In the genomic region with DNA sequence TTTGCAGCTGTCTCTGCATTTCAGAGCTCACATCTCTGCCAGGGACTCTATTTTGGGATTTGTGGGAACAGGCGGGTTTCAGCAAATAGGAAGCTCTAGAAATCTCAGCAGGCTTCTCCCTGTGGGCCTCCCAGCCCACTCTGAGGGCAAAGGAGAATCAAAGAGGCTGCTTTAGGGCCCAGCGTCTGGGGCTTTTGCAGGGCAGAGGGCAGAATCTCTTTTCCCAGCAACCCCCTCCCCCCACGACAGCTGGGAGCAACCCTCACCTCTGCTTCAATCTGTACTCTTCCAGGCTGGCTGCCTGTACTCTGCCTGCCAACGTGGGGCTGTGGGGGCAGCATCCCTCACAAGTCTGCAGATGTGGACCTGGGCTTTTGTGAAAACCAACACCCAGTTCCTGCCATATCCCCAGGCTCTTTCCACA, we compare ENCODE assay signal across 20 cellular contexts.
DNase-seq lines count a peak whose midpoint lies in the region; ATAC-seq and TF ChIP-seq lines count a peak whose summit lies in the region.
"Had no signal": no experiment of that assay in that cellular context is flagged by ENCODE, and none has a peak within 500 bp of the region (broad histone marks: within the 10 kb centered on the region; RNA-seq: fewer than 3 reads in every experiment).

No MANE protein-coding gene starts in this region.

- H3K4me3 Mint-ChIP-seq in nephron, result peak overlapping the region in 2 of 3 experiments; percentile 11 to 40
- no peak overlapping the region for H3K4me3 Mint-ChIP-seq in activated CD4-positive, alpha-beta memory T cell treated with anti-CD3 and anti-CD28 coated beads for 36 hours
- H3K4me3 Mint-ChIP-seq: activated CD4-positive, alpha-beta T cell treated with anti-CD3 and anti-CD28 coated beads for 36 hours; activated naive CD8-positive, alpha-beta T cell had no signal

- TF ChIP-seq EP300 in SK-N-SH (IDR thresholded peaks at IDR 0.05; ENCODE audit: borderline replicate concordance in 1 of 2, low read depth in 1 of 2, low read length in 1 of 2) (no peak), upper lobe of left lung (IDR thresholded peaks at IDR 0.05) (no peak), gastroesophageal sphincter (IDR thresholded peaks at IDR 0.05) (no peak)

- peaks cover 3% of the 10 kb centered on the region for H3K9me3 Mint-ChIP-seq in nephron
- H3K9me3 Mint-ChIP-seq in activated CD4-positive, alpha-beta memory T cell treated with anti-CD3 and anti-CD28 coated beads for 36 hours, result peaks cover 3% of the 10 kb centered on the region

- H3K79me2 ChIP-seq in SK-N-SH (ENCODE audit: insufficient read depth), result no peaks in the 10 kb centered on the region

- H3K27me3 ChIP-seq in SK-N-SH (ENCODE audit: insufficient read depth) (no peaks in the 10 kb centered on the region), heart left ventricle (no peaks in the 10 kb centered on the region), upper lobe of left lung (no peaks in the 10 kb centered on the region), gastroesophageal sphincter (no peaks in the 10 kb centered on the region)
- H3K27me3 ChIP-seq: pancreas, transverse colon had no signal

- peak overlapping the region in 1 of 2 experiments; percentile 73; a peak in 2 of 4 replicates for H3K27ac ChIP-seq in SK-N-SH (ENCODE audit: low read depth in 2 of 2, low read length in 1 of 2)
- H3K27ac ChIP-seq in heart left ventricle, result peak overlapping the region in 8 of 12 donors; percentile 13 to 57 (median 33)
- peak overlapping the region in 3 of 4 donors; percentile 8 to 48 (median 40) for H3K27ac ChIP-seq in upper lobe of left lung
- peak overlapping the region in 1 of 4 donors; percentile 24 for H3K27ac ChIP-seq in gastroesophageal sphincter
- H3K27ac ChIP-seq: 22Rv1, C4-2B, HL-60, pancreas, transverse colon had no signal

- intact Hi-C loops in heart left ventricle (cut with DNase I), result no loop called here
- intact Hi-C loops in activated CD4-positive, alpha-beta memory T cell treated with anti-CD3 and anti-CD28 coated beads for 36 hours (cut with micrococcal nuclease), result no loop called here

- no peaks in the 10 kb centered on the region for H3F3A ChIP-seq in SK-N-SH (replicated peaks; ENCODE audit: insufficient read depth)

- no peaks in the 10 kb centered on the region for H3K27me3 Mint-ChIP-seq in nephron (ENCODE audit: low read depth)
- no peaks in the 10 kb centered on the region for H3K27me3 Mint-ChIP-seq in activated CD4-positive, alpha-beta memory T cell treated with anti-CD3 and anti-CD28 coated beads for 36 hours
- H3K27me3 Mint-ChIP-seq: activated CD4-positive, alpha-beta T cell treated with anti-CD3 and anti-CD28 coated beads for 36 hours had no signal

- peaks cover 52% of the 10 kb centered on the region for H3K4me1 Mint-ChIP-seq in nephron
- H3K4me1 Mint-ChIP-seq in activated CD4-positive, alpha-beta memory T cell treated with anti-CD3 and anti-CD28 coated beads for 36 hours (ENCODE audit: low read depth), result no peaks in the 10 kb centered on the region
- H3K4me1 Mint-ChIP-seq: activated CD4-positive, alpha-beta T cell treated with anti-CD3 and anti-CD28 coated beads for 36 hours had no signal

- H3K4me2 ChIP-seq in SK-N-SH, result no peak overlapping the region

- no peak for TF ChIP-seq POLR2A in heart left ventricle (IDR thresholded peaks at IDR 0.05)
- TF ChIP-seq POLR2A in upper lobe of left lung (IDR thresholded peaks at IDR 0.05), result no peak
- TF ChIP-seq POLR2A in gastroesophageal sphincter (IDR thresholded peaks at IDR 0.05), result no peak

- no peak; the same call in 1 of the 2 replicates for TF ChIP-seq RAD21 in SK-N-SH (IDR thresholded peaks at IDR 0.05; ENCODE audit: low read length)

- in situ Hi-C loops in KBM-7 (cut with MboI; ENCODE audit: low pct_unique_long_range_greater_than_20kb, low sequenced_read_pairs), result no loop called here

- H3K36me3 Mint-ChIP-seq in nephron (ENCODE audit: low read depth), result no peaks in the 10 kb centered on the region
- H3K36me3 Mint-ChIP-seq in activated CD4-positive, alpha-beta memory T cell treated with anti-CD3 and anti-CD28 coated beads for 36 hours, result no peaks in the 10 kb centered on the region
- H3K36me3 Mint-ChIP-seq: activated naive CD8-positive, alpha-beta T cell had no signal

- ATAC-seq in SK-N-SH treated with all-trans-retinoic acid at 6 μM for 48 hours (no peak), heart left ventricle (peak; percentile 23 to 73 (median 52)), upper lobe of left lung (ENCODE audit: low FRiP score in 2 of 2) (no peak), gastroesophageal sphincter (no peak)
- ATAC-seq: activated CD4-positive, alpha-beta T cell treated with anti-CD3 and anti-CD28 coated beads for 36 hours; pancreas had no signal

- H3K36me3 ChIP-seq in SK-N-SH (replicated peaks in 1 of 2; ENCODE audit: control insufficient read depth in 1 of 2, insufficient read depth in 2 of 2, low read length in 1 of 2) (no peaks in the 10 kb centered on the region), heart left ventricle (no peaks in the 10 kb centered on the region), upper lobe of left lung (no peaks in the 10 kb centered on the region), gastroesophageal sphincter (no peaks in the 10 kb centered on the region)
- H3K36me3 ChIP-seq: pancreas, transverse colon had no signal

- POLR2A ChIA-PET in SK-N-SH (lab: Yijun Ruan, JAX), result interaction anchor here (1.4 kb wide), 1 partner anchor 530 kb away, joined by 4 read pairs; a partner anchor contains a TSS
- POLR2A ChIA-PET in activated CD4-positive, alpha-beta memory T cell treated with anti-CD3 and anti-CD28 coated beads for 36 hours (lab: Charles Lee), result no interaction called here

- H3K4me1 ChIP-seq in SK-N-SH (ENCODE audit: control insufficient read depth in 1 of 2, insufficient read depth in 2 of 2, low read depth in 1 of 2, low read length in 1 of 2) (peaks cover 0 to 17% of the 10 kb centered on the region in 2 experiments; a peak in 2 of 4 replicates), heart left ventricle (peaks cover 0 to 16% (median 5%) of the 10 kb centered on the region in 12 donors), upper lobe of left lung (no peaks in the 10 kb centered on the region), gastroesophageal sphincter (peaks cover 0 to 12% (median 0%) of the 10 kb centered on the region in 3 donors)
- H3K4me1 ChIP-seq: pancreas, transverse colon had no signal

- DNase-seq in SK-N-SH (peak; percentile 61), heart left ventricle (peak in 4 of 5 donors; percentile 33 to 56 (median 46)), upper lobe of left lung (no peak), KBM-7 (no peak)
- no peak for DNase-seq in activated CD4-positive, alpha-beta memory T cell treated with anti-CD3 and anti-CD28 coated beads for 36 hours
- DNase-seq: activated CD4-positive, alpha-beta T cell treated with anti-CD3 and anti-CD28 coated beads for 36 hours; activated T-cell treated with anti-CD3 and anti-CD28 coated beads, Interleukin-2, amount 50 U/mL, for 1 hour; Karpas-422; NCI-H1436 treated with DMSO at 0.1 percent for 48 hours; NCI-H524; pancreas; T-helper 1 cell; transverse colon had no signal

- H3K9ac ChIP-seq in SK-N-SH, result no peak overlapping the region

- H3K4me3 ChIP-seq in SK-N-SH (ENCODE audit: low read depth in 2 of 2, low read length in 1 of 2), result no peak overlapping the region
- H3K4me3 ChIP-seq in heart left ventricle, result no peak overlapping the region
- no peak overlapping the region for H3K4me3 ChIP-seq in upper lobe of left lung
- no peak overlapping the region for H3K4me3 ChIP-seq in gastroesophageal sphincter
- H3K4me3 ChIP-seq: pancreas, transverse colon had no signal

- no peak overlapping the region for H2AFZ ChIP-seq in SK-N-SH (ENCODE audit: low read depth)

- no peaks in the 10 kb centered on the region for H3K9me3 ChIP-seq in SK-N-SH
- H3K9me3 ChIP-seq in heart left ventricle, result peaks cover 0 to 5% (median 0%) of the 10 kb centered on the region in 12 donors
- H3K9me3 ChIP-seq in upper lobe of left lung, result no peaks in the 10 kb centered on the region
- H3K9me3 ChIP-seq in gastroesophageal sphincter, result no peaks in the 10 kb centered on the region
- H3K9me3 ChIP-seq: pancreas, transverse colon had no signal

- H4K20me1 ChIP-seq in SK-N-SH (ENCODE audit: insufficient read depth), result no peaks in the 10 kb centered on the region

- H3K9me2 ChIP-seq in SK-N-SH, result no peaks in the 10 kb centered on the region

- no peak for TF ChIP-seq CTCF in SK-N-SH (IDR thresholded peaks at IDR 0.05)
- TF ChIP-seq CTCF in heart left ventricle (IDR thresholded peaks at IDR 0.05), result no peak
- TF ChIP-seq CTCF in nephron (IDR thresholded peaks at IDR 0.05; ENCODE audit: unreplicated experiment in 3 of 3), result no peak
- TF ChIP-seq CTCF in upper lobe of left lung (IDR thresholded peaks at IDR 0.05), result no peak
- no peak for TF ChIP-seq CTCF in gastroesophageal sphincter (IDR thresholded peaks at IDR 0.05)

- 52% methylated on average over 4 of the region's 4 CpGs for WGBS in SK-N-SH (ENCODE audit: low lambda C conversion rate)
- WGBS in heart left ventricle, 4 donors, result 27 to 57% (median 36%) methylated on average over 4 of the region's 4 CpGs
- 48 to 54% methylated on average over 2 to 4 of the region's 4 CpGs for WGBS in upper lobe of left lung, 2 donors
- WGBS in gastroesophageal sphincter (ENCODE audit: low coverage in 1 of 2), 2 donors, result 31% methylated on average over 2 of the region's 4 CpGs; no CpG with 5 or more reads in 1 of the 2 donors

- CTCF ChIA-PET in SK-N-SH (lab: Yijun Ruan, JAX), result interaction anchor here (0.7 to 0.9 kb wide), 2 partner anchors 17 to 22 kb away, joined by 3 to 4 read pairs; no protein-coding TSS in a partner anchor
- CTCF ChIA-PET in activated CD4-positive, alpha-beta memory T cell treated with anti-CD3 and anti-CD28 coated beads for 36 hours (lab: Charles Lee), result no interaction called here

- peak overlapping the region; percentile 74 to 86 (median 83) for H3K27ac Mint-ChIP-seq in nephron
- no peak overlapping the region for H3K27ac Mint-ChIP-seq in activated CD4-positive, alpha-beta memory T cell treated with anti-CD3 and anti-CD28 coated beads for 36 hours
- H3K27ac Mint-ChIP-seq: activated CD4-positive, alpha-beta T cell treated with anti-CD3 and anti-CD28 coated beads for 36 hours; activated naive CD8-positive, alpha-beta T cell had no signal

TF ChIP-seq in SK-N-SH, 30 proteins besides CTCF, POLR2A, EP300 and RAD21 (continues in another document):
- TF ChIP-seq YY1 (IDR thresholded peaks at IDR 0.05; ENCODE audit: low read depth) (no peak), FOXJ3 (CRISPR knock-in tag; IDR thresholded peaks at IDR 0.05) (no peak), JUND (IDR thresholded peaks at IDR 0.05) (no peak)

Comparison
In these comparisons a context has a peak if more than half of its experiments do, and no peak if none do; other contexts are left out.
1. DNase-seq: peak in SK-N-SH (single experiment) and heart left ventricle (4 of 5); none in upper lobe of left lung (0 of 2), KBM-7 (single experiment) and activated CD4-positive, alpha-beta memory T cell treated with anti-CD3 and anti-CD28 coated beads for 36 hours (single experiment).
2. ATAC-seq: peak in heart left ventricle (4 of 4); none in SK-N-SH treated with all-trans-retinoic acid at 6 μM for 48 hours (single experiment), upper lobe of left lung (0 of 2) and gastroesophageal sphincter (single experiment).